In genomic region chr11:64086263-64086938, GRCh38 we compare ENCODE assay signal across 10 cellular contexts. TPM values are rescaled to one million over a fixed set of nuclear protein-coding genes. Genes with fewer than 3 reads are reported as not detected.
DNase-seq lines count a peak whose midpoint lies in the region; ATAC-seq and TF ChIP-seq lines count a peak whose summit lies in the region.
"Had no signal": no experiment of that assay in that cellular context is flagged by ENCODE, and none has a peak within 500 bp of the region (broad histone marks: within the 10 kb centered on the region; RNA-seq: fewer than 3 reads in every experiment).

No MANE protein-coding gene starts in this region.

- no peak overlapping the region for H3K4me2 ChIP-seq in DND-41 (ENCODE audit: insufficient read depth, low read length)

- no peak overlapping the region for H2AFZ ChIP-seq in DND-41 (ENCODE audit: low read depth, low read length)

- no peak overlapping the region for H3K9ac ChIP-seq in DND-41 (ENCODE audit: low read depth, low read length)

- TF ChIP-seq CTCF in DND-41 (IDR thresholded peaks at IDR 0.05; ENCODE audit: borderline replicate concordance, extremely low read depth, low read length, poor library complexity, severe bottlenecking) (no peak), gastrocnemius medialis (IDR thresholded peaks at IDR 0.05 in 4 of 5, conservative IDR thresholded peaks at IDR 0.05 in 1 of 5) (no peak), tibial artery (IDR thresholded peaks at IDR 0.05) (no peak)

- no peak for TF ChIP-seq POLR2A in gastrocnemius medialis (IDR thresholded peaks at IDR 0.05)

- no peak for DNase-seq in DND-41
- DNase-seq in NCI-H2107 (lab: John Stamatoyannopoulos, UW), result peak; percentile 26
- peak; percentile 61 for DNase-seq in fibroblast of the conjunctiva (ENCODE audit: low read depth)
- DNase-seq in gastrocnemius medialis, result peak; percentile 86 to 90
- no peak for DNase-seq in tibial artery
- no peak for DNase-seq in SIG-M5 treated with dmso at 0.1 percent for 504 hours (lab: John Stamatoyannopoulos, UW; ENCODE audit: unreplicated experiment)
- DNase-seq in LoVo (ENCODE audit: low spot score), result no peak
- DNase-seq: foreskin keratinocyte, MM.1S, spleen had no signal

- H3K36me3 ChIP-seq in DND-41 (ENCODE audit: insufficient read depth, low read length), result no peaks in the 10 kb centered on the region
- H3K36me3 ChIP-seq in gastrocnemius medialis, result no peaks in the 10 kb centered on the region
- no peaks in the 10 kb centered on the region for H3K36me3 ChIP-seq in tibial artery
- H3K36me3 ChIP-seq: spleen had no signal

- intact Hi-C loops in gastrocnemius medialis (cut with DNase I; ENCODE audit: low total_unique reads), result loop anchor here (5.0 kb wide), 1 partner anchor 66 kb away; no protein-coding TSS in a partner anchor
- intact Hi-C loops in tibial artery (cut with DNase I; ENCODE audit: low total_unique reads), result no loop called here

- H3K4me1 ChIP-seq in DND-41 (ENCODE audit: insufficient read depth, low read length) (peaks cover 29% of the 10 kb centered on the region), gastrocnemius medialis (peaks cover 51 to 70% of the 10 kb centered on the region in 2 donors), tibial artery (peaks cover 0 to 9% (median 0%) of the 10 kb centered on the region in 4 donors)
- H3K4me1 ChIP-seq: foreskin keratinocyte had no signal

- in situ Hi-C loops in gastrocnemius medialis (cut with MboI; ENCODE audit: low sequenced_read_pairs in 4 of 4), result no loop called here

- ATAC-seq in DND-41 (ENCODE audit: insufficient read depth, low read depth) (peak; percentile 48), gastrocnemius medialis (peak; percentile 86 to 89)
- ATAC-seq: foreskin keratinocyte had no signal

- H3K27ac ChIP-seq in DND-41 (ENCODE audit: low read length) (0 out of 2 replicates have a peak overlapping the region, but pooled peaks have one; percentile 37), gastrocnemius medialis (peak overlapping the region; percentile 36 to 64 (median 55)), tibial artery (no peak overlapping the region)
- H3K27ac ChIP-seq: foreskin keratinocyte, spleen had no signal

- no peaks in the 10 kb centered on the region for H3K27me3 ChIP-seq in DND-41 (ENCODE audit: insufficient read depth, low read length, poor library complexity)
- no peaks in the 10 kb centered on the region for H3K27me3 ChIP-seq in gastrocnemius medialis
- no peaks in the 10 kb centered on the region for H3K27me3 ChIP-seq in tibial artery

- H4K20me1 ChIP-seq in DND-41 (ENCODE audit: insufficient read depth, low read length), result peaks cover 30% of the 10 kb centered on the region

- H3K4me3 ChIP-seq in DND-41 (ENCODE audit: low read depth in 1 of 2, low read length in 2 of 2) (no peak overlapping the region), gastrocnemius medialis (no peak overlapping the region), tibial artery (no peak overlapping the region)
- H3K4me3 ChIP-seq: spleen had no signal

- H3K79me2 ChIP-seq in DND-41 (ENCODE audit: insufficient read depth, low read length), result no peaks in the 10 kb centered on the region

- no peaks in the 10 kb centered on the region for H3K9me3 ChIP-seq in DND-41 (ENCODE audit: insufficient read depth, low read length, severe bottlenecking)
- no peaks in the 10 kb centered on the region for H3K9me3 ChIP-seq in gastrocnemius medialis
- no peaks in the 10 kb centered on the region for H3K9me3 ChIP-seq in tibial artery
- H3K9me3 ChIP-seq: spleen had no signal

RNA-seq across cellular contexts. Expression of gene FLRT1, which starts 50.7 kb away (rescaled TPM):
- total RNA-seq in gastrocnemius medialis, result not detected
- total RNA-seq: foreskin keratinocyte had no signal

Comparison
In these comparisons a context has a peak if more than half of its experiments do, and no peak if none do; other contexts are left out.
1. DNase-seq: peak in NCI-H2107 (single experiment), fibroblast of the conjunctiva (single experiment) and gastrocnemius medialis (2 of 2); none in DND-41 (single experiment), tibial artery (0 of 2), SIG-M5 treated with dmso at 0.1 percent for 504 hours (single experiment) and LoVo (single experiment).
2. H3K27ac ChIP-seq: peak in DND-41 (single experiment) and gastrocnemius medialis (4 of 4); none in tibial artery (0 of 2).